ENCODE assay signal across 11 cellular contexts in genomic region chr3:134904796-134905646, GRCh38.
DNase-seq lines count a peak whose midpoint lies in the region; ATAC-seq and TF ChIP-seq lines count a peak whose summit lies in the region.
"Had no signal": no experiment of that assay in that cellular context is flagged by ENCODE, and none has a peak within 500 bp of the region (broad histone marks: within the 10 kb centered on the region; RNA-seq: fewer than 3 reads in every experiment).

No MANE protein-coding gene starts in this region.

- no peak overlapping the region for H3K4me3 ChIP-seq in smooth muscle cell
- H3K4me3 ChIP-seq: skin epidermis had no signal

- H3K9me3 ChIP-seq in smooth muscle cell (replicated peaks; ENCODE audit: low read depth) = no peaks in the 10 kb centered on the region

- H3K4me1 Mint-ChIP-seq in stimulated activated memory B cell treated with anti-CD40 and anti-IgM and Interleukin-4, amounts not matched to agents 10 μg/mL and 1 μg/mL and 100 μg/mL, for 72 hours = peaks cover 20% of the 10 kb centered on the region

- H3K4me1 ChIP-seq in smooth muscle cell (ENCODE audit: low read depth) = no peaks in the 10 kb centered on the region

- no peak overlapping the region for H3K27ac ChIP-seq in smooth muscle cell (ENCODE audit: low read depth)
- H3K27ac ChIP-seq: epithelial cell of prostate, skin epidermis had no signal

- TF ChIP-seq CTCF in smooth muscle cell (IDR thresholded peaks at IDR 0.05; ENCODE audit: borderline replicate concordance, insufficient read depth, poor library complexity, severe bottlenecking) = no peak

- no peak overlapping the region for H3K9ac ChIP-seq in smooth muscle cell (ENCODE audit: low read depth)

- H3K27ac Mint-ChIP-seq in stimulated activated memory B cell treated with anti-CD40 and anti-IgM and Interleukin-4, amounts not matched to agents 10 μg/mL and 1 μg/mL and 100 μg/mL, for 72 hours = no peak overlapping the region
- H3K27ac Mint-ChIP-seq: activated naive CD8-positive, alpha-beta T cell treated with anti-CD3 and anti-CD28 coated beads for 36 hours had no signal

- H3F3A ChIP-seq in smooth muscle cell (ENCODE audit: low read depth) = no peaks in the 10 kb centered on the region

- no peak overlapping the region for H2AFZ ChIP-seq in smooth muscle cell (ENCODE audit: low read depth)

- H4K20me1 ChIP-seq in smooth muscle cell (ENCODE audit: low read depth) = no peaks in the 10 kb centered on the region

- no peaks in the 10 kb centered on the region for H3K36me3 ChIP-seq in smooth muscle cell (ENCODE audit: low read depth)

- H3K36me3 Mint-ChIP-seq in stimulated activated memory B cell treated with anti-CD40 and anti-IgM and Interleukin-4, amounts not matched to agents 10 μg/mL and 1 μg/mL and 100 μg/mL, for 72 hours = no peaks in the 10 kb centered on the region
- H3K36me3 Mint-ChIP-seq: activated naive CD8-positive, alpha-beta T cell treated with anti-CD3 and anti-CD28 coated beads for 36 hours had no signal

- H3K4me2 ChIP-seq in smooth muscle cell = no peak overlapping the region

- no peaks in the 10 kb centered on the region for H3K27me3 ChIP-seq in smooth muscle cell (ENCODE audit: low read depth)

- peak; percentile 19 for ATAC-seq in GM19467 (IDR thresholded peaks at IDR 0.05; ENCODE audit: unreplicated experiment)
- ATAC-seq in HG03196 (IDR thresholded peaks at IDR 0.05; ENCODE audit: unreplicated experiment) = peak; percentile 29
- ATAC-seq in HG02938 (IDR thresholded peaks at IDR 0.05; ENCODE audit: unreplicated experiment) = no peak
- ATAC-seq in stimulated activated memory B cell treated with anti-CD40 and anti-IgM and Interleukin-4, amounts not matched to agents 10 μg/mL and 1 μg/mL and 100 μg/mL, for 72 hours = no peak

- 94% methylated on average over 7 of the region's 7 CpGs for WGBS in smooth muscle cell (ENCODE audit: low lambda C conversion rate)

- peaks cover 7% of the 10 kb centered on the region for H3K27me3 Mint-ChIP-seq in stimulated activated memory B cell treated with anti-CD40 and anti-IgM and Interleukin-4, amounts not matched to agents 10 μg/mL and 1 μg/mL and 100 μg/mL, for 72 hours

- H3K9me3 Mint-ChIP-seq in stimulated activated memory B cell treated with anti-CD40 and anti-IgM and Interleukin-4, amounts not matched to agents 10 μg/mL and 1 μg/mL and 100 μg/mL, for 72 hours = no peaks in the 10 kb centered on the region
- H3K9me3 Mint-ChIP-seq: activated naive CD8-positive, alpha-beta T cell treated with anti-CD3 and anti-CD28 coated beads for 36 hours had no signal

- H3K79me2 ChIP-seq in smooth muscle cell (ENCODE audit: low read depth) = no peaks in the 10 kb centered on the region

- H3K4me3 Mint-ChIP-seq in stimulated activated memory B cell treated with anti-CD40 and anti-IgM and Interleukin-4, amounts not matched to agents 10 μg/mL and 1 μg/mL and 100 μg/mL, for 72 hours = no peak overlapping the region
- H3K4me3 Mint-ChIP-seq: activated naive CD8-positive, alpha-beta T cell treated with anti-CD3 and anti-CD28 coated beads for 36 hours had no signal

- DNase-seq in DMS79 treated with DMSO at 0.1 percent for 48 hours (lab: John Stamatoyannopoulos, UW) = peak; percentile 51
- DNase-seq in fibroblast of peridontal ligament (ENCODE audit: extremely low read depth) = peak; percentile 18
- DNase-seq in smooth muscle cell (lab: John Stamatoyannopoulos, UW; ENCODE audit: unreplicated experiment) = no peak
- DNase-seq in COLO829 (ENCODE audit: low spot score) = no peak

Comparison
In these comparisons a context has a peak if more than half of its experiments do, and no peak if none do; other contexts are left out.
1. DNase-seq: peak in DMS79 treated with DMSO at 0.1 percent for 48 hours (single experiment) and fibroblast of peridontal ligament (single experiment); none in smooth muscle cell (single experiment) and COLO829 (single experiment).
2. ATAC-seq: peak in GM19467 (single experiment) and HG03196 (single experiment); none in HG02938 (single experiment) and stimulated activated memory B cell treated with anti-CD40 and anti-IgM and Interleukin-4, amounts not matched to agents 10 μg/mL and 1 μg/mL and 100 μg/mL, for 72 hours (single experiment).